ENCODE assay signal across 8 cellular contexts in the genomic region with DNA sequence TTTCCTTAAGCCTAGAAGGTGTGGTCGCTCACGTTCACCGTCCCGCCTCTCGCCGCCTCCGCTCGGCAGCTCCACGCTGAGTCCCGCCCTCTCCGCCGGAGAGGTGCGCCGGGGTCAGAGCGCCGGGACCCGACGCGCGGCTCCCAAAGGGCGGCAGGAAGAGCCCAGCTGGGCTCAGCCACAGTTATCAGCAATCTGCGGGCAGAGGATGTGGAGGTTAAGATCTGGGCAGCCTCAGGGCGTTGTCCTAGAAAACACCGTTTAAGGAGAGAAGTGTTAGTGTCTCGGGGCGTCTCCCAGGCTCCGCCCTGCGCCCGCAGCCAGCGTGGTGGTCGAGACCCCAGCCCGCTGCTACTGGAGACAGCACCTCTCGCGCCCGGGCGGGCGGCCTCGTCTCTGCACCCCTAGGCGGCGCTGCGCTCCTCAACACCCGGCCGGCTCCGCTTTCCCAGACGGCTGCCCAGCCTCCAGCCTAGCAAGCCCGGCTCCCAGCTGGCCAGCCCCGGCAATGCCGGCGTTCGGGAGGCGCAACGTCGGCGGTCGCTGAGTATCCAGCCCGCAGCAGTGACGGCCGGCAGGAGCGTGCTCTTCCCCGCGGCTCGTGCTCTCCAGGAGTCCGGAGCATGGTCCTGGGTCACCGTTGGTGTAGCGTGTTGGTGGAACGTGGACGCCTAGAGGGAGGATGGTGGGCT. TPM values are rescaled to one million over a fixed set of nuclear protein-coding genes. Genes with fewer than 3 reads are reported as not detected.
DNase-seq lines count a peak whose midpoint lies in the region; ATAC-seq, FAIRE-seq and TF ChIP-seq lines count a peak whose summit lies in the region.

A gene with protein sequence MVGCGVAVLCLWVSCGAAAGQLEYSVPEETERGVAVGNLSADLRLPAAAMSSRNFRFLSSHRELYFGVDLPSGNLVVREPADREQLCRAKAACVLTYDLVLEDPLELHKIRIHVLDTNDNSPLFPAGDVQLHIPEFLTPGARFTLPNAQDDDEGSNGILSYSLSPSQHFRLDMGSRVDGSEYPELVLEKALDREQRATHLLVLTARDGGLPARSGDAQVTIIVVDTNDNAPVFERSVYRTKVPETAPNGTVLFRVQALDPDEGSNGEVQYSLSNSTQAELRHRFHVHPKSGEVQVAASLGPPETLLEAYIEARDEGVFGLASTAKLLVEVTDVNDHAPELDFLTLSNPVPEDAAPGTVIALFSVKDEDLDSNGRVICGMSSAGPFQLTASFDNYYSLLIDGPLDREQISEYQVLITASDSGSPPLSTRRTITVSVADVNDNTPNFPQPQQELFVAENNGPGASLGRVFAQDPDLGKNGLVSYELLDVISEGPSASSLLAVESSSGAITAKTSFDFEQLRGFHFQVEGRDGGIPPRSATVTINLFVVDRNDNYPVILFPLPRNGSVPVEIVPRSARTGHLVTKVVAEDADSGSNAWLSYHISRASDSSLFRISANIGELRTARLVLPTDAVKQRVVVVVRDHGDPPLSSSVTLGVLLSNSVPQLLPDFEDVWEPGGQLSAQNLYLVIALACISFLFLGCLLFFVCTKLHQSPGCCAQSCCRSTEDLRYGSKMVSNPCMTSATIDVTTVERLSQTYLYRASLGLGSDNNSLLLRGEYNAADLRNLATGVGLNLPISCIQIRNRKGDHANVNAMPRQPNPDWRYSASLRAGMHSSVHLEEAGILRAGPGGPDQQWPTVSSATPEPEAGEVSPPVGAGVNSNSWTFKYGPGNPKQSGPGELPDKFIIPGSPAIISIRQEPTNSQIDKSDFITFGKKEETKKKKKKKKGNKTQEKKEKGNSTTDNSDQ (plus strand): TSS at position 89 of the 692 bp plus-strand sequence. CDS start 594 bp downstream, at position 683.

- no peaks in the 10 kb centered on the region for H3K9me1 ChIP-seq in endothelial cell of umbilical vein (replicated peaks; ENCODE audit: control insufficient read depth, extremely low read depth, insufficient read depth, low read length)

- peaks cover 5% of the 10 kb centered on the region for H3K4me1 Mint-ChIP-seq in CD14-positive monocyte
- H3K4me1 Mint-ChIP-seq in T-cell: peaks cover 7 to 13% (median 12%) of the 10 kb centered on the region in 3 donors
- peaks cover 3 to 16% of the 10 kb centered on the region in 2 donors for H3K4me1 Mint-ChIP-seq in stimulated activated naive B cell treated with anti-CD40 and anti-IgM and Interleukin-4, amounts not matched to agents 10 μg/mL and 1 μg/mL and 100 μg/mL, for 72 hours

- peak within 1 kb of the TSS; percentile 89 for H3K56ac ChIP-seq in mesendoderm (ENCODE audit: low read length)

- H3K36me3 Mint-ChIP-seq in CD14-positive monocyte: peaks cover 3 to 7% of the 10 kb centered on the region in 2 donors
- no peaks in the 10 kb centered on the region for H3K36me3 Mint-ChIP-seq in T-cell
- H3K36me3 Mint-ChIP-seq in stimulated activated naive B cell treated with anti-CD40 and anti-IgM and Interleukin-4, amounts not matched to agents 10 μg/mL and 1 μg/mL and 100 μg/mL, for 72 hours: no peaks in the 10 kb centered on the region

- H4K8ac ChIP-seq in mesendoderm (ENCODE audit: low read depth, low read length): no peak within 1 kb of the TSS

- no CpG with 5 or more reads among the region's 67 CpGs for WGBS in mesendoderm (ENCODE audit: extremely low coverage, insufficient coverage, low lambda C conversion rate)

- H3K27me3 Mint-ChIP-seq in CD14-positive monocyte (ENCODE audit: low read depth in 3 of 3) (peaks cover 41 to 47% (median 44%) of the 10 kb centered on the region in 3 donors), T-cell (peaks cover 52 to 60% of the 10 kb centered on the region in 2 donors)
- peaks cover 48 to 65% of the 10 kb centered on the region in 2 donors for H3K27me3 Mint-ChIP-seq in stimulated activated naive B cell treated with anti-CD40 and anti-IgM and Interleukin-4, amounts not matched to agents 10 μg/mL and 1 μg/mL and 100 μg/mL, for 72 hours

- H3K9ac ChIP-seq in endothelial cell of umbilical vein (replicated peaks; ENCODE audit: extremely low read depth, insufficient read depth, low read length) (no peak within 1 kb of the TSS), mesendoderm (ENCODE audit: low read length) (peak within 1 kb of the TSS; percentile 77)

- CTCF ChIA-PET in T-cell (lab: Charles Lee): no interaction called here
- CTCF ChIA-PET in endothelial cell of umbilical vein (lab: Charles Lee): interaction anchor here (0.6 to 2.4 kb wide), 11 partner anchors 10 to 119 kb away, joined by 3 to 34 read pairs (median 4); no protein-coding TSS in a partner anchor

- H3K27me3 ChIP-seq in endothelial cell of umbilical vein (ENCODE audit: control insufficient read depth in 2 of 2, insufficient read depth in 2 of 2, low read length in 2 of 2) (peaks cover 23 to 25% of the 10 kb centered on the region in 2 experiments), mesendoderm (ENCODE audit: insufficient read depth, low read length, poor library complexity) (no peaks in the 10 kb centered on the region)

- POLR2A ChIA-PET in T-cell (lab: Charles Lee) (no interaction called here), endothelial cell of umbilical vein (lab: Charles Lee) (no interaction called here)

- H3K36me3 ChIP-seq in endothelial cell of umbilical vein (ENCODE audit: control insufficient read depth in 2 of 2, extremely low read depth in 1 of 2, insufficient read depth in 2 of 2, low read length in 2 of 2): no peaks in the 10 kb centered on the region
- no peaks in the 10 kb centered on the region for H3K36me3 ChIP-seq in mesendoderm (ENCODE audit: control insufficient read depth, insufficient read depth, low read length)

- no peaks in the 10 kb centered on the region for H3K9me3 ChIP-seq in endothelial cell of umbilical vein (replicated peaks; ENCODE audit: control insufficient read depth, insufficient read depth, low read length)

- no peak within 1 kb of the TSS for H3K4ac ChIP-seq in mesendoderm (ENCODE audit: low read depth, low read length)

- no TSS peak for BruUV-seq in endothelial cell of umbilical vein (replicated peaks; lab: Mats Ljungman, UMichigan)

- FAIRE-seq in endothelial cell of umbilical vein (lab: Jason Lieb, UNC): peak; percentile 70

- TF ChIP-seq CTCF in CD14-positive monocyte (IDR thresholded peaks at IDR 0.05): no peak
- peak; percentile 87 to 96 for TF ChIP-seq CTCF in endothelial cell of umbilical vein (IDR thresholded peaks at IDR 0.05; ENCODE audit: extremely low read depth in 1 of 2, insufficient read depth in 1 of 2, low read depth in 1 of 2, low read length in 2 of 2)

- H3K18ac ChIP-seq in mesendoderm (ENCODE audit: low read length): no peak within 1 kb of the TSS

- no peak within 1 kb of the TSS for H2BK120ac ChIP-seq in mesendoderm (ENCODE audit: low read depth, low read length)

- H3K4me3 Mint-ChIP-seq in CD14-positive monocyte: peak within 1 kb of the TSS; percentile 58 to 83
- H3K4me3 Mint-ChIP-seq in T-cell: peak within 1 kb of the TSS; percentile 53 to 70 (median 58)
- peak within 1 kb of the TSS; percentile 32 to 59 for H3K4me3 Mint-ChIP-seq in stimulated activated naive B cell treated with anti-CD40 and anti-IgM and Interleukin-4, amounts not matched to agents 10 μg/mL and 1 μg/mL and 100 μg/mL, for 72 hours

- intact Hi-C loops in CD14-positive monocyte (cut with micrococcal nuclease): no loop called here
- intact Hi-C loops in endothelial cell of umbilical vein (cut with micrococcal nuclease): loop anchor here (1.0 to 5.0 kb wide), 2 partner anchors 44 to 115 kb away; a partner anchor contains a TSS

- peak within 1 kb of the TSS; percentile 3 for H3K4me2 ChIP-seq in endothelial cell of umbilical vein (ENCODE audit: insufficient read depth, low read length)
- H3K4me2 ChIP-seq in mesendoderm (ENCODE audit: low read length): peak within 1 kb of the TSS; percentile 99

- H3K9me3 Mint-ChIP-seq in CD14-positive monocyte: peaks cover 22 to 46% (median 38%) of the 10 kb centered on the region in 7 donors
- peaks cover 0 to 4% (median 0%) of the 10 kb centered on the region in 3 donors for H3K9me3 Mint-ChIP-seq in T-cell
- peaks cover 0 to 6% of the 10 kb centered on the region in 2 donors for H3K9me3 Mint-ChIP-seq in stimulated activated naive B cell treated with anti-CD40 and anti-IgM and Interleukin-4, amounts not matched to agents 10 μg/mL and 1 μg/mL and 100 μg/mL, for 72 hours

- H2AK5ac ChIP-seq in mesendoderm (ENCODE audit: low read length): no peak within 1 kb of the TSS

- H3K4me1 ChIP-seq in endothelial cell of umbilical vein (ENCODE audit: control insufficient read depth, extremely low read depth, insufficient read depth, low read length) (peaks cover 2% of the 10 kb centered on the region), mesendoderm (ENCODE audit: control insufficient read depth, low read depth, low read length) (peaks cover 2% of the 10 kb centered on the region)

- no peak within 1 kb of the TSS for H3K4me3 ChIP-seq in Jurkat, Clone E6-1 (ENCODE audit: low read length)
- H3K4me3 ChIP-seq in endothelial cell of umbilical vein (replicated peaks in 1 of 3; ENCODE audit: insufficient read depth in 1 of 3, low read depth in 1 of 3, low read length in 3 of 3) (peak within 1 kb of the TSS in 2 of 3 experiments; percentile 1 to 23), mesendoderm (ENCODE audit: low read length) (peak within 1 kb of the TSS; percentile 70)

- H3K79me1 ChIP-seq in mesendoderm (ENCODE audit: low read length): no peaks in the 10 kb centered on the region

- no peak for TF ChIP-seq POLR2A in endothelial cell of umbilical vein (IDR thresholded peaks at IDR 0.05; ENCODE audit: low read depth, low read length)

- no peak for DNase-seq in CD14-positive monocyte (ENCODE audit: low spot score)
- peak; percentile 17 for DNase-seq in Jurkat, Clone E6-1 (ENCODE audit: low read depth, low spot score)
- DNase-seq in T-cell: peak in 3 of 34 experiments; percentile 1 to 11 (median 6)
- DNase-seq in endothelial cell of umbilical vein (ENCODE audit: low read depth, low spot score): peak; percentile 77
- DNase-seq in mesendoderm: peak; percentile 96
- DNase-seq in stimulated activated naive B cell treated with anti-CD40 and anti-IgM and Interleukin-4, amounts not matched to agents 10 μg/mL and 1 μg/mL and 100 μg/mL, for 72 hours: no peak
- DNase-seq in OCI-M2 (lab: John Stamatoyannopoulos, UW; ENCODE audit: unreplicated experiment): no peak

- no peak within 1 kb of the TSS for H2BK5ac ChIP-seq in mesendoderm (ENCODE audit: low read length)

- H3K79me2 ChIP-seq in endothelial cell of umbilical vein (ENCODE audit: control insufficient read depth, insufficient read depth, low read length): no peaks in the 10 kb centered on the region
- no peaks in the 10 kb centered on the region for H3K79me2 ChIP-seq in mesendoderm (ENCODE audit: control insufficient read depth, insufficient read depth, low read length)

- ATAC-seq in T-cell (replicated peaks in 1 of 4) (peak in 3 of 4 experiments; percentile 30 to 34 (median 32)), HG03135 (IDR thresholded peaks at IDR 0.05; ENCODE audit: unreplicated experiment) (no peak)
- ATAC-seq in stimulated activated naive B cell treated with anti-CD40 and anti-IgM and Interleukin-4, amounts not matched to agents 10 μg/mL and 1 μg/mL and 100 μg/mL, for 72 hours (replicated peaks): no peak

- H2AFZ ChIP-seq in endothelial cell of umbilical vein (ENCODE audit: low read depth, low read length): peak within 1 kb of the TSS; percentile 69

- H4K5ac ChIP-seq in mesendoderm (ENCODE audit: low read length): no peak within 1 kb of the TSS

- H3K27ac ChIP-seq in endothelial cell of umbilical vein (ENCODE audit: insufficient read depth, low read depth, low read length) (no peak within 1 kb of the TSS), mesendoderm (ENCODE audit: low read depth, low read length) (peak within 1 kb of the TSS; percentile 55)

- no peak within 1 kb of the TSS for H2BK15ac ChIP-seq in mesendoderm (replicated peaks; ENCODE audit: low read depth)

- dilution Hi-C loops in endothelial cell of umbilical vein (cut with MboI; ENCODE audit: extremely low pct_ligation_motif_present, low sequenced_read_pairs): no loop called here

- H3K23ac ChIP-seq in mesendoderm (ENCODE audit: low read length): peak within 1 kb of the TSS; percentile 66

- H3K27ac Mint-ChIP-seq in CD14-positive monocyte: no peak within 1 kb of the TSS
- no peak within 1 kb of the TSS for H3K27ac Mint-ChIP-seq in T-cell
- H3K27ac Mint-ChIP-seq in stimulated activated naive B cell treated with anti-CD40 and anti-IgM and Interleukin-4, amounts not matched to agents 10 μg/mL and 1 μg/mL and 100 μg/mL, for 72 hours: peak within 1 kb of the TSS; percentile 65

- no peaks in the 10 kb centered on the region for H4K20me1 ChIP-seq in endothelial cell of umbilical vein (replicated peaks; ENCODE audit: control insufficient read depth, extremely low read depth, insufficient read depth, low read length)

RNA-seq across cellular contexts. Expression of the gene that starts here (rescaled TPM):
- not detected for polyA plus RNA-seq in CD14-positive monocyte
- polyA plus RNA-seq in Jurkat, Clone E6-1 (2012; ENCODE audit: insufficient read depth, insufficient read length): not detected
- total RNA-seq in T-cell: under 1 TPM in 1 of 5 donors, not detected in 4; 0.06 TPM
- not detected in 2 replicates for total RNA-seq in endothelial cell of umbilical vein
- polyA plus RNA-seq in endothelial cell of umbilical vein: not detected in 2 replicates
- polyA plus RNA-seq in endothelial cell of umbilical vein (2011; cell fraction: cytosol; rRNA removed): 0.01 TPM in 1 of 2 replicates, not detected in the other
- 0.03 and 0.08 TPM in 2 replicates for polyA plus RNA-seq in endothelial cell of umbilical vein (2011; cell fraction: nucleus; rRNA removed)
- not detected in 2 replicates for polyA plus RNA-seq in endothelial cell of umbilical vein (2012)
- 0.08 and 0.17 TPM in 2 replicates for polyA minus RNA-seq in endothelial cell of umbilical vein
- not detected for polyA minus RNA-seq in endothelial cell of umbilical vein (2011; cell fraction: cytosol; rRNA and poly(A)+ RNA removed)
- 0.19 TPM in 1 of 2 replicates, not detected in the other for polyA minus RNA-seq in endothelial cell of umbilical vein (2011; cell fraction: nucleus; rRNA and poly(A)+ RNA removed)
- polyA plus RNA-seq in mesendoderm (2013, experiment 1 of 2): 1.3 TPM
- 1.3 TPM for polyA plus RNA-seq in mesendoderm (2013, experiment 2 of 2)

Comparison
In these comparisons a context has a peak if more than half of its experiments do, and no peak if none do; other contexts are left out.
1. Peak in ATAC-seq in T-cell; RNA of the gene not detected or under 1 TPM.
2. Peak in DNase-seq, H3K4me3 ChIP-seq and H3K4me2 ChIP-seq in endothelial cell of umbilical vein; RNA of the gene not detected or under 1 TPM.
3. DNase-seq: peak in Jurkat, Clone E6-1 (single experiment) and mesendoderm (single experiment); none in CD14-positive monocyte (single experiment), stimulated activated naive B cell treated with anti-CD40 and anti-IgM and Interleukin-4, amounts not matched to agents 10 μg/mL and 1 μg/mL and 100 μg/mL, for 72 hours (single experiment) and OCI-M2 (single experiment).
4. Peak in every context shown above with its lines, with median percentiles within 50 percentile points of each other: H3K4me3 Mint-ChIP-seq.